ENCODE assay signal across 22 cellular contexts in the genomic region with DNA sequence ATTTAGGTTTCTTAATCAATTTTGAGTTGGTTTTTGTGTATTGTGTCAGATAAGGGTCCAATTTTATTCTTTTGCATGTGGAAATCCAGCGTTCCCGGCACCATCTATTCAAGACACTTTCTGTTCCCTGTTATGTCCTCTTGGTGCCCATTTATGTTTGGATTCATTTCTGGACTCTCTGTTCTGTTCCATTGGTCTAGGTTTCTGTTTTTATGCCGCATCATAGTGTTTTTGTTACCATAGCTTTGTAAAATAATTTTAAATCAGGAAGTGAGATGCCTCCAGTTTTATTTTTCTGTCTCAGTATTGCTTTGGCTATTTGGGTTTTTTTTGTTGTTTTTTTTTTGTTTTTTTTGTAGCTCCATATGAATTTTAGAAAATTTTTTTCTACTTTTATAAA.
DNase-seq lines count a peak whose midpoint lies in the region; ATAC-seq and TF ChIP-seq lines count a peak whose summit lies in the region.
"Had no signal": no experiment of that assay in that cellular context is flagged by ENCODE, and none has a peak within 500 bp of the region (broad histone marks: within the 10 kb centered on the region; RNA-seq: fewer than 3 reads in every experiment).

No MANE protein-coding gene starts in this region.

- H4K20me1 ChIP-seq in OCI-LY3 (ENCODE audit: insufficient read depth, low read length) = no peaks in the 10 kb centered on the region

- DNase-seq in activated gamma-delta T cell (lab: John Stamatoyannopoulos, UW) (no peak), NCI-H774 (lab: John Stamatoyannopoulos, UW) (no peak)
- DNase-seq: ACHN; BE2C; C1 segment of cervical spinal cord; CD4-positive, CD25-positive, alpha-beta regulatory T cell; CD8-positive, alpha-beta memory T cell; COR-L47; DMS 273 treated with DMSO at 0.1 percent for 48 hours; DMS53; DND-41; EL; GM23248 had no signal

- ATAC-seq in GM18502 (IDR thresholded peaks at IDR 0.05; ENCODE audit: poor library complexity, unreplicated experiment) (peak; percentile 44), HG02885 (IDR thresholded peaks at IDR 0.05; ENCODE audit: poor library complexity, unreplicated experiment) (peak; percentile 48), HG03342 (IDR thresholded peaks at IDR 0.05; ENCODE audit: unreplicated experiment) (peak; percentile 44), HG02623 (IDR thresholded peaks at IDR 0.05; ENCODE audit: unreplicated experiment) (no peak), HG03139 (IDR thresholded peaks at IDR 0.05; ENCODE audit: unreplicated experiment) (no peak)

- no peak overlapping the region for H2AFZ ChIP-seq in OCI-LY3 (ENCODE audit: low read depth, low read length)
- H2AFZ ChIP-seq: GM23248 had no signal

- H3K4me3 ChIP-seq in OCI-LY3 (ENCODE audit: low read length) = no peak overlapping the region
- H3K4me3 ChIP-seq: GM23248, HAP-1 had no signal

- H3K79me2 ChIP-seq in OCI-LY3 (ENCODE audit: low read length) = no peaks in the 10 kb centered on the region

- H3K4me2 ChIP-seq in OCI-LY3 (ENCODE audit: low read length) = peak overlapping the region; percentile 6; the same call in 1 of the 2 replicates
- H3K4me2 ChIP-seq: KMS-11 had no signal

- no peaks in the 10 kb centered on the region for H3K27me3 ChIP-seq in OCI-LY3 (ENCODE audit: low read depth, low read length)
- H3K27me3 ChIP-seq: BE2C had no signal

- no peak for TF ChIP-seq CTCF in OCI-LY3 (IDR thresholded peaks at IDR 0.05; ENCODE audit: low read depth, low read length)

- no peak overlapping the region for H3K9ac ChIP-seq in OCI-LY3 (ENCODE audit: low read length)
- H3K9ac ChIP-seq: GM23248, KMS-11 had no signal

- H3K36me3 ChIP-seq in OCI-LY3 (replicated peaks; ENCODE audit: low read depth, low read length) = peaks cover 8% of the 10 kb centered on the region
- H3K36me3 ChIP-seq: BE2C, HAP-1 had no signal

- no peak overlapping the region for H3K27ac ChIP-seq in OCI-LY3 (ENCODE audit: low read length)
- H3K27ac ChIP-seq: GM23248, HL-60, KMS-11 had no signal

- peaks cover 19% of the 10 kb centered on the region for H3K4me1 ChIP-seq in OCI-LY3 (ENCODE audit: low read length)
- H3K4me1 ChIP-seq: BE2C had no signal

- H3K9me3 ChIP-seq in OCI-LY3 (ENCODE audit: insufficient read depth, low read length) = peaks cover 7% of the 10 kb centered on the region; the same call in 1 of the 2 replicates
- H3K9me3 ChIP-seq: BE2C, HAP-1 had no signal

Comparison
In these comparisons a context has a peak if more than half of its experiments do, and no peak if none do; other contexts are left out.
1. ATAC-seq: peak in GM18502 (single experiment), HG02885 (single experiment) and HG03342 (single experiment); none in HG02623 (single experiment) and HG03139 (single experiment).